8 cellular contexts compared by ENCODE assay signal in genomic region chr7:139731802-139732470, GRCh38. TPM values are rescaled to one million over a fixed set of nuclear protein-coding genes. Genes with fewer than 3 reads are reported as not detected.
DNase-seq lines count a peak whose midpoint lies in the region; ATAC-seq and TF ChIP-seq lines count a peak whose summit lies in the region.

No MANE protein-coding gene starts in this region.

- H3K4me3 ChIP-seq in LNCaP clone FGC (ENCODE audit: low read depth, low read length) (peak overlapping the region; percentile 7; the same call in 1 of the 2 replicates), smooth muscle cell (no peak overlapping the region)

- ATAC-seq in GM19452 (IDR thresholded peaks at IDR 0.05; ENCODE audit: unreplicated experiment) (no peak), HG03196 (IDR thresholded peaks at IDR 0.05; ENCODE audit: unreplicated experiment) (no peak)

- TF ChIP-seq CTCF in LNCaP clone FGC (IDR thresholded peaks at IDR 0.05; ENCODE audit: control insufficient read depth, extremely low read depth, insufficient read depth) (no peak), smooth muscle cell (IDR thresholded peaks at IDR 0.05; ENCODE audit: borderline replicate concordance, insufficient read depth, poor library complexity, severe bottlenecking) (no peak)

- H4K20me1 ChIP-seq in smooth muscle cell (ENCODE audit: low read depth): peaks cover 45% of the 10 kb centered on the region

- H3K9me3 ChIP-seq in smooth muscle cell (replicated peaks; ENCODE audit: low read depth): no peaks in the 10 kb centered on the region

- H3K27ac ChIP-seq in smooth muscle cell (ENCODE audit: low read depth): peak overlapping the region; percentile 6

- H2AFZ ChIP-seq in smooth muscle cell (ENCODE audit: low read depth): no peak overlapping the region

- no peak overlapping the region for H3K9ac ChIP-seq in smooth muscle cell (ENCODE audit: low read depth)

- 54% methylated on average over 9 of the region's 9 CpGs for WGBS in smooth muscle cell (ENCODE audit: low lambda C conversion rate)

- H3K79me2 ChIP-seq in smooth muscle cell (ENCODE audit: low read depth): peaks cover 42% of the 10 kb centered on the region

- no peaks in the 10 kb centered on the region for H3F3A ChIP-seq in smooth muscle cell (ENCODE audit: low read depth)

- peaks cover 17% of the 10 kb centered on the region for H3K4me1 ChIP-seq in smooth muscle cell (ENCODE audit: low read depth)

- H3K4me2 ChIP-seq in smooth muscle cell: peak overlapping the region; percentile 49

- H3K36me3 ChIP-seq in smooth muscle cell (ENCODE audit: low read depth): no peaks in the 10 kb centered on the region

- DNase-seq in Ammon's horn (ENCODE audit: low spot score): peak; percentile 82
- DNase-seq in LNCaP clone FGC (ENCODE audit: low read depth): no peak
- DNase-seq in anterior cingulate cortex (lab: John Stamatoyannopoulos, UW): peak in 40 of 58 donors; percentile 5 to 88 (median 43)
- peak in 33 of 51 donors; percentile 17 to 80 (median 49) for DNase-seq in hypothalamus (lab: John Stamatoyannopoulos, UW)
- DNase-seq in smooth muscle cell (lab: John Stamatoyannopoulos, UW; ENCODE audit: unreplicated experiment): peak; percentile 10
- DNase-seq in ecto neural progenitor cell (ENCODE audit: low spot score): no peak

- no peaks in the 10 kb centered on the region for H3K27me3 ChIP-seq in smooth muscle cell (ENCODE audit: low read depth)

RNA-seq across cellular contexts. Expression of gene HIPK2, which starts 45.9 kb away (rescaled TPM):
- 7.2 and 11.2 TPM in 2 replicates for total RNA-seq in smooth muscle cell
- polyA plus RNA-seq in smooth muscle cell: 3.0 and 7.3 TPM in 2 replicates

Comparison
In these comparisons a context has a peak if more than half of its experiments do, and no peak if none do; other contexts are left out.
1. DNase-seq: peak in Ammon's horn (single experiment), anterior cingulate cortex (40 of 58), hypothalamus (33 of 51) and smooth muscle cell (single experiment); none in LNCaP clone FGC (single experiment) and ecto neural progenitor cell (single experiment).